Comparison of ENCODE assay signal across 8 cellular contexts in the genomic region with DNA sequence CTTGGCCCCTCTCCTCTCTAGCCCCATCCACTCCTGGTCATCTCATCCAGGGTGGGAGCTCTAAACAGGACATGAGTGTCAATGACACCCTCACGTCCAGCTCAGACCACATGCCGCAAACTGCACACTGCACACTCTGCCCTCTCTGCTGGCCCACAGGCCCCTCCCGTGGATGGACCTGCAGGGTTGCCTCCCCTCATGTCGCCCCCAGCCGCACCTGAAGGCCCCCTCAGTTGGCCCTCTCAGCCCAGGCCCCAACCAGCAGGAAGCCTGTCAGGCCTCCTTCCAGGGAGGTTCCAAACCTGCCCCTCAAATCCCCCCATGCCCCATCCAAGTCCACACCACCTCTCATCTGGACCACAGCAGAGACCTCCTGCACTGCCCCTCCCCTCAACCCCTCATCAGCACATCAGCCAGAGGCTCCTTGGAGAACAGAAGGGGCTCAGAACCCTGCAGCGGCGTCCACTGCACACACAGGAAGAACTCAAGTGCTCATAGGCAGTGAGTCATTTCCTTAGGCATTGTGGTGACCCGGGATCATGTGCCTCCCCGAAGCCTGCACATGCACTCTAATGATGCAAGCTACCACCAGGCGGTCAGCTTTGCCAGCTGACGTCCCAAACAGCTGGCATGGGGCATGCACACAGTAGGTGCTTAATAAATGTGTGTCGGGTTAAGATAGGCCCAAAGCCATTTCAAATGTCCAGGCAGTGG. TPM values are rescaled to one million over a fixed set of nuclear protein-coding genes. Genes with fewer than 3 reads are reported as not detected.
DNase-seq lines count a peak whose midpoint lies in the region; ATAC-seq and TF ChIP-seq lines count a peak whose summit lies in the region.

No MANE protein-coding gene starts in this region.

- peaks cover 23% of the 10 kb centered on the region for H3K4me1 Mint-ChIP-seq in activated naive CD8-positive, alpha-beta T cell treated with anti-CD3 and anti-CD28 coated beads, Interleukin-2, amount 10 ng/mL, durations not matched to agents 7 days and 5 days
- peaks cover 25% of the 10 kb centered on the region for H3K4me1 Mint-ChIP-seq in nephron progenitor cell

- peak; percentile 72 for ATAC-seq in activated naive CD8-positive, alpha-beta T cell treated with anti-CD3 and anti-CD28 coated beads, Interleukin-2, amount 10 ng/mL, durations not matched to agents 7 days and 5 days (ENCODE audit: low read depth)
- ATAC-seq in right cardiac atrium, result peak; percentile 10 to 61

- no peaks in the 10 kb centered on the region for H3K4me1 ChIP-seq in right cardiac atrium (ENCODE audit: control insufficient read depth, insufficient read depth, low read length)

- H3K27ac ChIP-seq in right cardiac atrium (ENCODE audit: low read length), result no peak overlapping the region

- H3K4me3 Mint-ChIP-seq in activated naive CD8-positive, alpha-beta T cell treated with anti-CD3 and anti-CD28 coated beads, Interleukin-2, amount 10 ng/mL, durations not matched to agents 7 days and 5 days, result peak overlapping the region; percentile 89
- no peak overlapping the region for H3K4me3 Mint-ChIP-seq in nephron progenitor cell

- 62% methylated on average over 12 of the region's 12 CpGs for WGBS in right cardiac atrium

- H3K27me3 ChIP-seq in right cardiac atrium (ENCODE audit: control insufficient read depth, insufficient read depth), result no peaks in the 10 kb centered on the region

- in situ Hi-C loops in SK-MEL-5 (cut with HindIII; ENCODE audit: low pct_unique_long_range_greater_than_20kb, low sequenced_read_pairs), result no loop called here

- no peaks in the 10 kb centered on the region for H3K36me3 Mint-ChIP-seq in activated naive CD8-positive, alpha-beta T cell treated with anti-CD3 and anti-CD28 coated beads, Interleukin-2, amount 10 ng/mL, durations not matched to agents 7 days and 5 days
- H3K36me3 Mint-ChIP-seq in nephron progenitor cell (ENCODE audit: low read depth), result no peaks in the 10 kb centered on the region

- POLR2A ChIA-PET in activated naive CD8-positive, alpha-beta T cell treated with anti-CD3 and anti-CD28 coated beads, Interleukin-2, amount 10 ng/mL, durations not matched to agents 7 days and 5 days (lab: Charles Lee), result interaction anchor here (0.8 to 1.7 kb wide), 4 partner anchors 20 to 365 kb away, joined by 3 to 6 read pairs (median 4); a partner anchor contains a TSS

- H3K9me3 Mint-ChIP-seq in activated naive CD8-positive, alpha-beta T cell treated with anti-CD3 and anti-CD28 coated beads, Interleukin-2, amount 10 ng/mL, durations not matched to agents 7 days and 5 days, result no peaks in the 10 kb centered on the region
- H3K9me3 Mint-ChIP-seq in nephron progenitor cell, result no peaks in the 10 kb centered on the region

- no peak overlapping the region for H3K4me3 ChIP-seq in right cardiac atrium (ENCODE audit: low read length)

- H3K27ac Mint-ChIP-seq in activated naive CD8-positive, alpha-beta T cell treated with anti-CD3 and anti-CD28 coated beads, Interleukin-2, amount 10 ng/mL, durations not matched to agents 7 days and 5 days, result peak overlapping the region; percentile 99
- no peak overlapping the region for H3K27ac Mint-ChIP-seq in nephron progenitor cell

- peak; percentile 96 for DNase-seq in H4 (ENCODE audit: low spot score)
- DNase-seq in SK-MEL-5 (ENCODE audit: low read depth, low spot score), result peak; percentile 95
- peak; percentile 68 for DNase-seq in activated naive CD8-positive, alpha-beta T cell treated with anti-CD3 and anti-CD28 coated beads, Interleukin-2, amount 10 ng/mL, durations not matched to agents 7 days and 5 days
- DNase-seq in right cardiac atrium, result peak; percentile 63 to 76 (median 72)
- DNase-seq in stimulated activated CD8-positive, alpha-beta memory T cell treated with anti-CD3 and anti-CD28 coated beads, Interleukin-12 subunit alpha, Interleukin-12 subunit beta, amount 100 ng/mL, for 1 hour (ENCODE audit: low read depth), result peak; percentile 46
- no peak for DNase-seq in posterior cingulate gyrus
- DNase-seq in D341Med (ENCODE audit: low spot score), result no peak
- no peak for DNase-seq in nephron progenitor cell

- H3K9me3 ChIP-seq in right cardiac atrium (ENCODE audit: control insufficient read depth, low read length), result no peaks in the 10 kb centered on the region

- no peaks in the 10 kb centered on the region for H3K27me3 Mint-ChIP-seq in activated naive CD8-positive, alpha-beta T cell treated with anti-CD3 and anti-CD28 coated beads, Interleukin-2, amount 10 ng/mL, durations not matched to agents 7 days and 5 days
- peaks cover 16% of the 10 kb centered on the region for H3K27me3 Mint-ChIP-seq in nephron progenitor cell (ENCODE audit: low read depth, poor library complexity)

- intact Hi-C loops in right cardiac atrium (cut with DNase I), result loop anchor here in 2 of 4 donors (10.0 kb wide), 2 partner anchors 474 to 594 kb away; a partner anchor contains a TSS
- intact Hi-C loops in posterior cingulate gyrus (cut with DNase I), result no loop called here

- no peak for TF ChIP-seq CTCF in nephron progenitor cell (IDR thresholded peaks at IDR 0.05)

RNA-seq across cellular contexts. Expression of a gene that starts 12.9 kb away (rescaled TPM):
- 4.2 and 5.1 TPM in 2 replicates for total RNA-seq in H4 (2014; rRNA removed; shearing (Covaris generic))
- 14.7 and 18.7 TPM in 2 replicates for total RNA-seq in SK-MEL-5 (2014; rRNA removed; shearing (Covaris generic))
- polyA plus RNA-seq in SK-MEL-5 (2015; cell fraction: cytosol; rRNA removed), result 12.9 and 16.5 TPM in 2 replicates
- 4.1 and 10.3 TPM in 2 replicates for polyA plus RNA-seq in SK-MEL-5 (2015; cell fraction: nucleus; rRNA removed)
- 1 to 10 TPM; 2.9 to 3.1 TPM for total RNA-seq in activated naive CD8-positive, alpha-beta T cell treated with anti-CD3 and anti-CD28 coated beads, Interleukin-2, amount 10 ng/mL, durations not matched to agents 7 days and 5 days
- total RNA-seq in right cardiac atrium, result 10 to 100 TPM; 16.1 to 26.3 (median 21.4) TPM
- 27.6 TPM for polyA plus RNA-seq in right cardiac atrium

RNA-seq across cellular contexts. Expression of a gene that starts 30.7 kb away (rescaled TPM):
- 11.7 and 15.2 TPM in 2 replicates for total RNA-seq in H4 (2014; rRNA removed; shearing (Covaris generic))
- total RNA-seq in SK-MEL-5 (2014; rRNA removed; shearing (Covaris generic)), result 11.1 and 13.1 TPM in 2 replicates
- polyA plus RNA-seq in SK-MEL-5 (2015; cell fraction: cytosol; rRNA removed), result 153 and 210 TPM in 2 replicates
- polyA plus RNA-seq in SK-MEL-5 (2015; cell fraction: nucleus; rRNA removed), result 18.7 and 36.7 TPM in 2 replicates
- under 1 TPM; 0.55 to 0.65 TPM for total RNA-seq in activated naive CD8-positive, alpha-beta T cell treated with anti-CD3 and anti-CD28 coated beads, Interleukin-2, amount 10 ng/mL, durations not matched to agents 7 days and 5 days
- 1 to 10 TPM in 1 of 4 donors, under 1 TPM in 2, not detected in 1; 0.57 to 2.1 (median 0.74) TPM for total RNA-seq in right cardiac atrium
- 2.0 TPM for polyA plus RNA-seq in right cardiac atrium

Comparison
In these comparisons a context has a peak if more than half of its experiments do, and no peak if none do; other contexts are left out.
1. DNase-seq: peak in H4 (single experiment), SK-MEL-5 (single experiment), activated naive CD8-positive, alpha-beta T cell treated with anti-CD3 and anti-CD28 coated beads, Interleukin-2, amount 10 ng/mL, durations not matched to agents 7 days and 5 days (single experiment), right cardiac atrium (3 of 3) and stimulated activated CD8-positive, alpha-beta memory T cell treated with anti-CD3 and anti-CD28 coated beads, Interleukin-12 subunit alpha, Interleukin-12 subunit beta, amount 100 ng/mL, for 1 hour (single experiment); none in posterior cingulate gyrus (0 of 10), D341Med (single experiment) and nephron progenitor cell (single experiment).